ENCODE assay signal across 8 cellular contexts in the genomic region with DNA sequence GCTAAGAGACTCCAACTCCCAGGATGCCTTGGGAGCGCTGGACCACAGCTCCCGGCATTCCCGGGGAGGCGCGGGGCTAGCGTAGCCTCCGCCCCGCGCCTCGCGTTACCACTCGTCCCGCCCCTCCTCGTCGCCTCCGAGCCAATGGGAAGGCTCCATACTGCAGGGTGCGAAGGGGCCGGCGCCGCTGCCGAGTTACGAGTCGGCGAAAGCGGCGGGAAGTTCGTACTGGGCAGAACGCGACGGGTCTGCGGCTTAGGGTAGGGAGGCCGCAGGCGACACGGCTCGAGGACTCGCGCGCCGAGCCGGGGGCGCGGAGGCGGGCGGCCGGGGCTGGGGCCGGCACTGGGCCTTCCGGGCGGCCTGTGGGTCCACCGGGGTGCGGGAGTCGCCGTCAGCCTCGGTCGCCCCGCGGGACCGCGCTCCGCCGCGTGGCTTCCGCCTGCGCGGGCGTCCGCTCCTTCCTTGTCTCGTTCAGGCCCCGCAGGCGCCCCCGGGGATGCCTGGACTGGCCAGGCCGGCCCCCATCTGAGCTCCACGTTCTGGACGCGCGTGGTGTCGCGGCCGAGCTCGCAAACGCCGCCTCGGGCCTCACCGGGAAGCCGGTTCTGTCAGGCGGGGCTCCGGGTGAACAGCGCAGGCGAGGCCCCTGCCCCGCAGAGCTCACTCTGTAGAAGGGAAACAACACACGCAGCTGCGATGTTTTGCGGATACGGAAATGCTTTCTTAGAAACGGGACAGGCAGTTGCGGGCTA. TPM values are rescaled to one million over a fixed set of nuclear protein-coding genes. Genes with fewer than 3 reads are reported as not detected.
DNase-seq lines count a peak whose midpoint lies in the region; ATAC-seq and FAIRE-seq lines count a peak whose summit lies in the region.

A gene with protein sequence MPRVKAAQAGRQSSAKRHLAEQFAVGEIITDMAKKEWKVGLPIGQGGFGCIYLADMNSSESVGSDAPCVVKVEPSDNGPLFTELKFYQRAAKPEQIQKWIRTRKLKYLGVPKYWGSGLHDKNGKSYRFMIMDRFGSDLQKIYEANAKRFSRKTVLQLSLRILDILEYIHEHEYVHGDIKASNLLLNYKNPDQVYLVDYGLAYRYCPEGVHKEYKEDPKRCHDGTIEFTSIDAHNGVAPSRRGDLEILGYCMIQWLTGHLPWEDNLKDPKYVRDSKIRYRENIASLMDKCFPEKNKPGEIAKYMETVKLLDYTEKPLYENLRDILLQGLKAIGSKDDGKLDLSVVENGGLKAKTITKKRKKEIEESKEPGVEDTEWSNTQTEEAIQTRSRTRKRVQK (plus strand): TSS at position 195 of the 755 bp plus-strand sequence. CDS start 36,090 bp downstream, outside the sequence.

- H3K27ac ChIP-seq in BLaER1: peak within 1 kb of the TSS; percentile 96

- H3K36me3 Mint-ChIP-seq in activated CD4-positive, alpha-beta T cell treated with anti-CD3 and anti-CD28 coated beads for 36 hours (ENCODE audit: low read depth): no peaks in the 10 kb centered on the region

- peak within 1 kb of the TSS; percentile 88 for H3K27ac Mint-ChIP-seq in activated CD4-positive, alpha-beta T cell treated with anti-CD3 and anti-CD28 coated beads for 36 hours

- H3K27me3 Mint-ChIP-seq in activated CD4-positive, alpha-beta T cell treated with anti-CD3 and anti-CD28 coated beads for 36 hours: peaks cover 6% of the 10 kb centered on the region

- CTCF ChIA-PET in activated CD4-positive, alpha-beta T cell treated with anti-CD3 and anti-CD28 coated beads for 36 hours (lab: Charles Lee): interaction anchor here (0.8 to 0.9 kb wide), 2 partner anchors 29 to 381 kb away, joined by 3 read pairs; no protein-coding TSS in a partner anchor

- no peaks in the 10 kb centered on the region for H3K9me3 ChIP-seq in BLaER1

- FAIRE-seq in colon (lab: Jason Lieb, UNC): peak; percentile 62

- H3K4me3 ChIP-seq in BLaER1: peak within 1 kb of the TSS; percentile 91

- peak within 1 kb of the TSS; percentile 80 for H3K4me2 ChIP-seq in BLaER1

- peaks cover 49% of the 10 kb centered on the region for H4K20me1 ChIP-seq in BLaER1

- H3K9me3 Mint-ChIP-seq in activated CD4-positive, alpha-beta T cell treated with anti-CD3 and anti-CD28 coated beads for 36 hours (ENCODE audit: low read depth): no peaks in the 10 kb centered on the region

- H3K4me1 Mint-ChIP-seq in activated CD4-positive, alpha-beta T cell treated with anti-CD3 and anti-CD28 coated beads for 36 hours: peaks cover 27% of the 10 kb centered on the region

- ATAC-seq in GM19324 (IDR thresholded peaks at IDR 0.05; ENCODE audit: low FRiP score, unreplicated experiment): peak; percentile 99
- ATAC-seq in HG03460 (IDR thresholded peaks at IDR 0.05; ENCODE audit: unreplicated experiment): peak; percentile 96
- ATAC-seq in activated CD4-positive, alpha-beta T cell treated with anti-CD3 and anti-CD28 coated beads for 36 hours: peak; percentile 98

- no peaks in the 10 kb centered on the region for H3K27me3 ChIP-seq in BLaER1

- POLR2A ChIA-PET in activated CD4-positive, alpha-beta T cell treated with anti-CD3 and anti-CD28 coated beads for 36 hours (lab: Charles Lee): interaction anchor here (1.1 kb wide), 1 partner anchor 55 kb away, joined by 3 read pairs; no protein-coding TSS in a partner anchor

- intact Hi-C loops in activated CD4-positive, alpha-beta T cell treated with anti-CD3 and anti-CD28 coated beads for 36 hours (cut with DNase I, micrococcal nuclease): loop anchor here (1.0 kb wide), 5 partner anchors 35 to 434 kb away; a partner anchor contains a TSS

- peak within 1 kb of the TSS; percentile 92 for H3K4me3 Mint-ChIP-seq in activated CD4-positive, alpha-beta T cell treated with anti-CD3 and anti-CD28 coated beads for 36 hours

- peaks cover 16% of the 10 kb centered on the region for H3K4me1 ChIP-seq in BLaER1

- no peaks in the 10 kb centered on the region; the same call in 1 of the 2 replicates for H3K36me3 ChIP-seq in BLaER1

- H3K9ac ChIP-seq in BLaER1: peak within 1 kb of the TSS; percentile 93

- DNase-seq in NCI-H524 treated with DMSO at 0.1 percent for 48 hours (lab: John Stamatoyannopoulos, UW): peak; percentile 93
- DNase-seq in activated CD4-positive, alpha-beta T cell treated with anti-CD3 and anti-CD28 coated beads for 36 hours: peak; percentile 96
- DNase-seq in kidney glomerular epithelial cell (lab: John Stamatoyannopoulos, UW): peak; percentile 94
- DNase-seq in stimulated activated CD4-positive, alpha-beta T cell treated with anti-CD3 and anti-CD28 coated beads, Interleukin-1b, Interleukin-23, amount 100 ng/mL, for 1 hour (ENCODE audit: low read depth in 2 of 2): peak; percentile 80 to 89

RNA-seq across cellular contexts. Expression of the gene that starts here (rescaled TPM):
- total RNA-seq in activated CD4-positive, alpha-beta T cell treated with anti-CD3 and anti-CD28 coated beads for 36 hours: 10 to 100 TPM; 63.1 to 83.3 TPM

Comparison
In these comparisons a context has a peak if more than half of its experiments do, and no peak if none do; other contexts are left out.
1. Peak in every context shown above with its lines: DNase-seq, ATAC-seq, H3K4me3 ChIP-seq and H3K27ac ChIP-seq.